ENCODE assay signal across 9 cellular contexts in the genomic region with DNA sequence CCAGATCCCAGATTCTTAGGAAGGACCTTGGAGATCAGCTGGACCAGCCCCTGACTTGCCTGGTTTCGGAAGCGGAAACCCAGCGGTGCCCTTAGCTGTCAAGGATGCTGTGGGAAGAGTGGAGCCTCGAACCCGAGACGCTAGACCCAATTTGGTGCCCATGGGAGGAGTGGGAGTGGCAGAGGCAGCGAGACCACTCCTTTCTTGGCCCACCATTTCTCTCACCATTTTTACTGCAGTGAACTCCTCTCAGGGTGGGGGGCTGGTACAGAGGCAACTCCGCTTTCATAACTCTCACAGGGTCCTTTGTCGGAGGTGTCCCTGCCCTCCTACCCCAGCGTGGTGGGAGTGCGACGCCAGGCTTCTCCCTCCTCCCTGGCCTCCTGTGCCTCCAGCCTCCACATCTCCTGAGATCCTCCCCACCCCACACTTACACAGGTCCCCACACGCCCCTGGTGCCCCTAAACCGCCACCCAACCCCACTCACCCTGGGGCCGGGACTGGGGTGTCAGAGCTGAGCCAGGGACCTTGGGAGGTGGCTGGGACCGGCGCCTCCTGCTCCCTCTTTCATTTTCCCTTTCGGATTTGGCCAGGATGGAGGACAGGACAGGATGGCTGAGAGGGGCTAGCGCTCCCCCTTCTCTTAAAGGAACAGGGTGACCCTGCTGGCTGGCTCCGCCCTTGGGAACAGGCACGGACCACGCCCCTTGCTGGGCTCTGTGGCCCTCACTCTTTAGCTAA. TPM values are rescaled to one million over a fixed set of nuclear protein-coding genes. Genes with fewer than 3 reads are reported as not detected.
DNase-seq lines count a peak whose midpoint lies in the region; ATAC-seq and TF ChIP-seq lines count a peak whose summit lies in the region.
"Had no signal": no experiment of that assay in that cellular context is flagged by ENCODE, and none has a peak within 500 bp of the region (broad histone marks: within the 10 kb centered on the region; RNA-seq: fewer than 3 reads in every experiment).

Gene GJD3 (minus strand): TSS at position 617 of the 741 bp plus-strand sequence. CDS start 922 bp downstream, outside the sequence.

- H3K27me3 ChIP-seq in Caco-2 (replicated peaks; ENCODE audit: control insufficient read depth, insufficient read depth, low read length) (no peaks in the 10 kb centered on the region), Panc1 (ENCODE audit: control insufficient read depth, insufficient read depth, low read length) (no peaks in the 10 kb centered on the region), fibroblast of lung (ENCODE audit: control insufficient read depth, insufficient read depth, low read length) (no peaks in the 10 kb centered on the region), parathyroid adenoma (ENCODE audit: control insufficient read depth, insufficient read depth, low read length) (no peaks in the 10 kb centered on the region)

- H3K27ac Mint-ChIP-seq in Caco-2 (ENCODE audit: unreplicated experiment), result no peak within 1 kb of the TSS

- H3K36me3 ChIP-seq in Caco-2 (ENCODE audit: control insufficient read depth, insufficient read depth, low read length) (no peaks in the 10 kb centered on the region), Panc1 (ENCODE audit: control insufficient read depth, insufficient read depth, low read length) (no peaks in the 10 kb centered on the region), fibroblast of lung (ENCODE audit: control insufficient read depth, insufficient read depth, low read length) (no peaks in the 10 kb centered on the region), parathyroid adenoma (ENCODE audit: control insufficient read depth, insufficient read depth, low read length) (no peaks in the 10 kb centered on the region)

- H2AFZ ChIP-seq in fibroblast of lung (ENCODE audit: low read length) (peak within 1 kb of the TSS; percentile 46), parathyroid adenoma (peak within 1 kb of the TSS; percentile 84)

- intact Hi-C loops in Caco-2 (cut with micrococcal nuclease; ENCODE audit: unreplicated experiment) (no loop called here), Panc1 (cut with micrococcal nuclease; ENCODE audit: unreplicated experiment) (no loop called here)

- no peaks in the 10 kb centered on the region for H3K36me3 Mint-ChIP-seq in Caco-2 (ENCODE audit: insufficient read depth, unreplicated experiment)

- H3K4me1 ChIP-seq in Caco-2 (peaks cover 5% of the 10 kb centered on the region; the same call in 1 of the 2 replicates), Panc1 (ENCODE audit: control insufficient read depth, insufficient read depth, low read length) (peaks cover 6% of the 10 kb centered on the region; the same call in 1 of the 2 replicates), fibroblast of lung (ENCODE audit: control insufficient read depth, extremely low read depth, insufficient read depth, low read length) (peaks cover 5% of the 10 kb centered on the region), parathyroid adenoma (no peaks in the 10 kb centered on the region)

- peak within 1 kb of the TSS; percentile 94 for H3K4me3 ChIP-seq in Caco-2 (ENCODE audit: low read depth, low read length)
- H3K4me3 ChIP-seq in Panc1 (ENCODE audit: low read depth in 2 of 2, low read length in 2 of 2), result peak within 1 kb of the TSS; percentile 50 to 55
- peak within 1 kb of the TSS; percentile 30 to 59 (median 54) for H3K4me3 ChIP-seq in fibroblast of lung (replicated peaks in 1 of 4; ENCODE audit: control extremely low read depth in 1 of 4, insufficient read depth in 1 of 4, low read depth in 3 of 4, low read length in 4 of 4)
- H3K4me3 ChIP-seq in parathyroid adenoma (ENCODE audit: low read depth, low read length), result peak within 1 kb of the TSS; percentile 38

- ATAC-seq in Panc1 (no peak), GM18519 (IDR thresholded peaks at IDR 0.05; ENCODE audit: low FRiP score, unreplicated experiment) (no peak)

- H4K20me1 ChIP-seq in fibroblast of lung (ENCODE audit: control insufficient read depth, extremely low read depth, insufficient read depth, low read length), result no peaks in the 10 kb centered on the region

- H3K4me2 ChIP-seq in fibroblast of lung (ENCODE audit: extremely low read depth, insufficient read depth, low read length) (peak within 1 kb of the TSS; percentile 93), parathyroid adenoma (ENCODE audit: low read length) (peak within 1 kb of the TSS; percentile 85)

- peaks cover 6% of the 10 kb centered on the region for H3K4me1 Mint-ChIP-seq in Caco-2 (ENCODE audit: low read depth, unreplicated experiment)

- no peaks in the 10 kb centered on the region for H3K9me3 Mint-ChIP-seq in Caco-2 (ENCODE audit: unreplicated experiment)

- DNase-seq in Caco-2 (peak in 1 of 2 experiments; percentile 31), Panc1 (ENCODE audit: low read depth, low spot score) (no peak), fibroblast of lung (ENCODE audit: low read depth in 2 of 2) (peak in 1 of 2 donors; percentile 57), NCI-H1092 treated with DMSO at 0.1 percent for 48 hours (lab: John Stamatoyannopoulos, UW) (no peak), activated gamma-delta T cell treated with Interleukin-2 at 50 U/mL for 16 hours (no peak), NCI-H748 treated with DMSO at 0.1 percent for 48 hours (lab: John Stamatoyannopoulos, UW) (no peak)

- in situ Hi-C loops in Panc1 (cut with HindIII; ENCODE audit: low pct_unique_long_range_greater_than_20kb, low sequenced_read_pairs), result no loop called here

- H3K9me3 ChIP-seq in Caco-2, result no peaks in the 10 kb centered on the region
- no peaks in the 10 kb centered on the region for H3K9me3 ChIP-seq in Panc1 (ENCODE audit: control insufficient read depth, insufficient read depth, low read depth, low read length)
- no peaks in the 10 kb centered on the region for H3K9me3 ChIP-seq in fibroblast of lung (ENCODE audit: control insufficient read depth, insufficient read depth, low read depth, low read length)
- H3K9me3 ChIP-seq in parathyroid adenoma (ENCODE audit: control insufficient read depth, low read length), result no peaks in the 10 kb centered on the region

- peak within 1 kb of the TSS; percentile 69 for H3K4me3 Mint-ChIP-seq in Caco-2 (ENCODE audit: unreplicated experiment)

- TF ChIP-seq CTCF in Caco-2 (IDR thresholded peaks at IDR 0.05; ENCODE audit: insufficient read depth in 1 of 2, low read depth in 1 of 2, low read length in 1 of 2, severe bottlenecking in 1 of 2, unreplicated experiment in 1 of 2), result no peak
- no peak for TF ChIP-seq CTCF in Panc1 (IDR thresholded peaks at IDR 0.05)
- TF ChIP-seq CTCF in fibroblast of lung (conservative IDR thresholded peaks at IDR 0.05 in 1 of 2, IDR thresholded peaks at IDR 0.05 in 1 of 2; ENCODE audit: low read depth in 1 of 2, low read length in 2 of 2), result no peak
- no peak for TF ChIP-seq CTCF in parathyroid adenoma (IDR thresholded peaks at IDR 0.05)

- BruUV-seq in Caco-2 (replicated peaks; lab: Mats Ljungman, UMichigan) (TSS peak; percentile 22), Panc1 (replicated peaks; lab: Mats Ljungman, UMichigan) (no TSS peak)

- H3K27ac ChIP-seq in Panc1 (ENCODE audit: low read length), result no peak within 1 kb of the TSS
- peak within 1 kb of the TSS; percentile 23 for H3K27ac ChIP-seq in fibroblast of lung (ENCODE audit: insufficient read depth, low read length)
- H3K27ac ChIP-seq in parathyroid adenoma, result no peak within 1 kb of the TSS

- H3K79me2 ChIP-seq in fibroblast of lung (ENCODE audit: control insufficient read depth, insufficient read depth, low read length) (no peaks in the 10 kb centered on the region), parathyroid adenoma (no peaks in the 10 kb centered on the region)

- H3K9ac ChIP-seq in fibroblast of lung (ENCODE audit: insufficient read depth, low read length) (peak within 1 kb of the TSS; percentile 55), parathyroid adenoma (no peak within 1 kb of the TSS)

- no peaks in the 10 kb centered on the region for H3K27me3 Mint-ChIP-seq in Caco-2 (ENCODE audit: insufficient read depth, unreplicated experiment)

- CTCF ChIA-PET in Caco-2 (lab: Charles Lee) (interaction anchor here (0.5 to 1.0 kb wide), 2 partner anchors 169 to 173 kb away, joined by 3 read pairs; no protein-coding TSS in a partner anchor), Panc1 (lab: Charles Lee) (interaction anchor here (0.6 to 0.7 kb wide), 2 partner anchors 83 to 169 kb away, joined by 4 to 9 read pairs; no protein-coding TSS in a partner anchor)

- POLR2A ChIA-PET in Caco-2 (lab: Charles Lee) (interaction anchor here (0.6 kb wide), 1 partner anchor 145 kb away, joined by 7 read pairs; no protein-coding TSS in a partner anchor), Panc1 (lab: Charles Lee) (no interaction called here)

RNA-seq across cellular contexts. Expression of gene GJD3, which starts in this region (rescaled TPM):
- total RNA-seq in Caco-2 (2022) (not detected in 2 replicates), Panc1 (2021; ENCODE audit: unreplicated experiment) (0.33 TPM), fibroblast of lung (3.9 and 4.3 TPM in 2 replicates)
- 5.8 TPM for polyA plus RNA-seq in Panc1 (2012; ENCODE audit: insufficient read length)
- polyA plus RNA-seq in fibroblast of lung, result 0.16 and 0.99 TPM in 2 replicates
- 0.36 TPM in 1 of 2 replicates, not detected in the other for polyA plus RNA-seq in fibroblast of lung (2012)
- polyA minus RNA-seq in fibroblast of lung (ENCODE audit: low replicate concordance), result 0.63 TPM in 1 of 2 replicates, not detected in the other
- total RNA-seq: T-helper 1 cell treated with Interleukin-12 subunit alpha and Interleukin-12 subunit beta and Interleukin-4 antibody, amounts not matched to agents 30 ng/mL and 1 ng/mL, for 36 hours had no signal

Comparison
In these comparisons a context has a peak if more than half of its experiments do, and no peak if none do; other contexts are left out.
1. H3K4me3 ChIP-seq: peak in every context shown above with its lines; median percentile 94 in Caco-2; 54 in fibroblast of lung; 52 in Panc1; 38 in parathyroid adenoma.